In the genomic region with DNA sequence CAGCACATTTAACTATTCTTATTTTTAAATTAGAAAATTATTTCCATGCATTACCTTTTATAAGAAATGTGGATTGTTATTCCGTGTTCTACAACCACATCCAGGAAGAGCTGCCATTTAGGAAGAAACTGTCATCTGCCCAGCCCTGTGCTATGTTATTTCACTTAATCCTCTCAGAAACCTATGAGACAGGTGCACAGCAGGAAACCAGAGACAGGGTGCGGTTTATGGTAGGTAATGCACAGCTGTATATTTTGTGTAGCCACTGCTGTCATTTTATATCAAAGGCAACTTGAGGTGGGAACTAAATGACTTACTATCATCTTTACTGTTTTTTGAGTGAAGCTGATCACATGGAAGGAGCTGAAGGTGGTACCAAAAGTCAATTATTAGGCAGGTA, we compare ENCODE assay signal across 21 cellular contexts.
"Had no signal": no experiment of that assay in that cellular context is flagged by ENCODE, and none has a peak within 500 bp of the region (broad histone marks: within the 10 kb centered on the region; RNA-seq: fewer than 3 reads in every experiment).

No MANE protein-coding gene starts in this region.

- H3K36me3 ChIP-seq: neural progenitor cell, prostate gland, right atrium auricular region, sigmoid colon, spleen, suprapubic skin, uterus had no signal

- H3K9me3 ChIP-seq: prostate gland, right atrium auricular region, sigmoid colon, suprapubic skin, uterus had no signal

- H3K27ac ChIP-seq: neural progenitor cell, parathyroid adenoma, prostate gland, right atrium auricular region, sigmoid colon, spleen, suprapubic skin, uterus had no signal

- ATAC-seq: effector memory CD8-positive, alpha-beta T cell; left lobe of liver; naive thymus-derived CD4-positive, alpha-beta T cell; stimulated activated naive CD8-positive, alpha-beta T cell treated with anti-CD3 and anti-CD28 coated beads, Interleukin-15, amount 100 ng/mL, for 72 hours had no signal

- H3K27me3 ChIP-seq: neural progenitor cell, right atrium auricular region, sigmoid colon, spleen, suprapubic skin, uterus had no signal

- H3K79me2 ChIP-seq: parathyroid adenoma had no signal

- H3K9ac ChIP-seq: neural progenitor cell, parathyroid adenoma had no signal

- H3K4me1 ChIP-seq: neural progenitor cell, parathyroid adenoma, prostate gland, right atrium auricular region, spleen, suprapubic skin, uterus had no signal

- H2AFZ ChIP-seq: neural progenitor cell, parathyroid adenoma had no signal

- H3K4me2 ChIP-seq: neural progenitor cell had no signal

- H3K4me3 ChIP-seq: lung, neural progenitor cell, prostate gland, right atrium auricular region, sigmoid colon, spleen, suprapubic skin, uterus had no signal

- DNase-seq: cortex of kidney; effector memory CD8-positive, alpha-beta T cell; erythroblast; hypothalamus; immature natural killer cell; naive thymus-derived CD4-positive, alpha-beta T cell; sigmoid colon; spleen; stimulated activated CD4-positive, alpha-beta T cell treated with anti-CD3 and anti-CD28 coated beads, Interleukin-4, amount 100 ng/mL, for 1 hour; stimulated activated CD8-positive, alpha-beta memory T cell treated with anti-CD3 and anti-CD28 coated beads, Interleukin-4, amount 100 ng/mL, for 48 hours; stimulated activated naive CD4-positive, alpha-beta T cell; stimulated activated naive CD8-positive, alpha-beta T cell treated with anti-CD3 and anti-CD28 coated beads, Interleukin-15, amount 100 ng/mL, for 72 hours; trophoblast cell; uterus had no signal
